12 cellular contexts compared by ENCODE assay signal in the genomic region with DNA sequence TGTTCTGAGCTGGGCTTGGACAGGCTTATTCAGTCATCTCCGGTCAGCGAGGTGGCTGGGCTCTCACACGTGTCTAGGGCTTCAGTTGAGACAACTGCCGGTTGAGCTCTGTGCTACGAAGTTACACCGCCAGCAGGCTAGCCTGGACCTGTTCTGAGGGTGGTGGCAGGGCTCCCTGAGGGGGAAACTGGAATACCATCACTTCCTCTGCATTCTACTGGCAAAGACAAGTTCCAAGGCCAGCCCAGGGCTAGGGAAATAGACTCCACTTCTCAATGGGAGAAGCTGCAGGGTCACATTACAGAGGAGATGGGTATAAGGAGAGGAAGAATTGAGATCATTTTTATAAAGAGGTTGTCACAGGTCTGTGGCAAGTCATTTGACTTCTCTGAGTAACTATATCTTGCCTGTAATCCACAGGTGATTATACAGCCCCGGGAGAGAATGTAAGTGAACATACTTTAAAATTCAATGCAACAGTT. TPM values are rescaled to one million over a fixed set of nuclear protein-coding genes. Genes with fewer than 3 reads are reported as not detected.
DNase-seq lines count a peak whose midpoint lies in the region; ATAC-seq, FAIRE-seq and TF ChIP-seq lines count a peak whose summit lies in the region.
"Had no signal": no experiment of that assay in that cellular context is flagged by ENCODE, and none has a peak within 500 bp of the region (broad histone marks: within the 10 kb centered on the region; RNA-seq: fewer than 3 reads in every experiment).

No MANE protein-coding gene starts in this region.

- H3K4me3 Mint-ChIP-seq in astrocyte (ENCODE audit: unreplicated experiment) = no peak overlapping the region
- H3K4me3 Mint-ChIP-seq: activated CD4-positive, alpha-beta T cell treated with anti-CD3 and anti-CD28 coated beads, Interleukin-2, amount 10 ng/mL, durations not matched to agents 7 days and 5 days had no signal

- H3K27ac ChIP-seq in astrocyte (ENCODE audit: low read depth, low read length) (peak overlapping the region; percentile 37), stomach (peak overlapping the region in 3 of 5 donors; percentile 7 to 63 (median 48))
- H3K27ac ChIP-seq: pancreas had no signal

- in situ Hi-C loops in HAP-1 (cut with MboI; ENCODE audit: low sequenced_read_pairs) = loop anchor here (5.0 kb wide), 1 partner anchor 120 kb away; no protein-coding TSS in a partner anchor

- no peak overlapping the region for H3K4me3 ChIP-seq in MG63
- H3K4me3 ChIP-seq in astrocyte (ENCODE audit: insufficient read depth, low read depth, low read length) = no peak overlapping the region
- H3K4me3 ChIP-seq in stomach = no peak overlapping the region
- no peak overlapping the region for H3K4me3 ChIP-seq in HAP-1
- H3K4me3 ChIP-seq: pancreas had no signal

- TF ChIP-seq CTCF in astrocyte (IDR thresholded peaks at IDR 0.05; ENCODE audit: insufficient read depth, low read depth, low read length) = no peak
- no peak for TF ChIP-seq CTCF in stomach (IDR thresholded peaks at IDR 0.05)

- H3K4me1 ChIP-seq in astrocyte (ENCODE audit: insufficient read depth, low read length) = peaks cover 41% of the 10 kb centered on the region
- peaks cover 0 to 56% (median 18%) of the 10 kb centered on the region in 4 donors for H3K4me1 ChIP-seq in stomach
- no peaks in the 10 kb centered on the region for H3K4me1 ChIP-seq in HAP-1
- H3K4me1 ChIP-seq: pancreas had no signal

- peak overlapping the region; percentile 51 for H3K27ac Mint-ChIP-seq in astrocyte (ENCODE audit: unreplicated experiment)
- H3K27ac Mint-ChIP-seq in activated naive CD4-positive, alpha-beta T cell treated with anti-CD3 and anti-CD28 coated beads, Interleukin-2, amount 50 U/mL, for 72 hours = no peak overlapping the region
- H3K27ac Mint-ChIP-seq: activated CD4-positive, alpha-beta T cell treated with anti-CD3 and anti-CD28 coated beads, Interleukin-2, amount 10 ng/mL, durations not matched to agents 7 days and 5 days had no signal

- WGBS in stomach, 5 donors = 62 to 80% (median 69%) methylated on average over 7 of the region's 7 CpGs

- intact Hi-C loops in stomach (cut with DNase I; ENCODE audit: low total_unique reads) = no loop called here

- H3K9ac ChIP-seq in astrocyte (ENCODE audit: low read length) = peak overlapping the region; percentile 58

- peak overlapping the region; percentile 3 for H2AFZ ChIP-seq in astrocyte (ENCODE audit: low read depth, low read length)

- peaks cover 3% of the 10 kb centered on the region for H3K36me3 Mint-ChIP-seq in astrocyte (ENCODE audit: low read depth, unreplicated experiment)
- no peaks in the 10 kb centered on the region for H3K36me3 Mint-ChIP-seq in activated naive CD4-positive, alpha-beta T cell treated with anti-CD3 and anti-CD28 coated beads, Interleukin-2, amount 50 U/mL, for 72 hours

- no peak for FAIRE-seq in astrocyte (lab: Jason Lieb, UNC)
- FAIRE-seq: pancreas, RCC 7860 had no signal

- no peaks in the 10 kb centered on the region for H3K9me3 Mint-ChIP-seq in astrocyte (ENCODE audit: unreplicated experiment)
- H3K9me3 Mint-ChIP-seq in activated naive CD4-positive, alpha-beta T cell treated with anti-CD3 and anti-CD28 coated beads, Interleukin-2, amount 50 U/mL, for 72 hours = no peaks in the 10 kb centered on the region
- H3K9me3 Mint-ChIP-seq: activated CD4-positive, alpha-beta T cell treated with anti-CD3 and anti-CD28 coated beads, Interleukin-2, amount 10 ng/mL, durations not matched to agents 7 days and 5 days had no signal

- H4K20me1 ChIP-seq in astrocyte (ENCODE audit: insufficient read depth, low read length) = peaks cover 21% of the 10 kb centered on the region

- peak overlapping the region; percentile 60 for H3K4me2 ChIP-seq in astrocyte (ENCODE audit: low read length)

- peaks cover 56% of the 10 kb centered on the region for H3K4me1 Mint-ChIP-seq in astrocyte (ENCODE audit: low read depth, unreplicated experiment)
- H3K4me1 Mint-ChIP-seq: activated CD4-positive, alpha-beta T cell treated with anti-CD3 and anti-CD28 coated beads, Interleukin-2, amount 10 ng/mL, durations not matched to agents 7 days and 5 days had no signal

- ATAC-seq in HG03159 (IDR thresholded peaks at IDR 0.05; ENCODE audit: unreplicated experiment) = no peak
- no peak for ATAC-seq in activated naive CD4-positive, alpha-beta T cell treated with anti-CD3 and anti-CD28 coated beads, Interleukin-2, amount 50 U/mL, for 72 hours
- ATAC-seq: pancreas had no signal

- H3K36me3 ChIP-seq in MG63 = peaks cover 10% of the 10 kb centered on the region
- no peaks in the 10 kb centered on the region for H3K36me3 ChIP-seq in astrocyte (ENCODE audit: insufficient read depth, low read length)
- no peaks in the 10 kb centered on the region for H3K36me3 ChIP-seq in stomach
- 0 out of 2 replicates have a peak, but pooled peaks cover 2% of the 10 kb centered on the region for H3K36me3 ChIP-seq in HAP-1 (replicated peaks)
- H3K36me3 ChIP-seq: pancreas had no signal

- no peaks in the 10 kb centered on the region for H3K9me3 ChIP-seq in MG63
- no peaks in the 10 kb centered on the region for H3K9me3 ChIP-seq in astrocyte (ENCODE audit: insufficient read depth, low read depth, low read length)
- H3K9me3 ChIP-seq in stomach = no peaks in the 10 kb centered on the region
- H3K9me3 ChIP-seq in HAP-1 = no peaks in the 10 kb centered on the region
- H3K9me3 ChIP-seq: pancreas had no signal

- H3K79me2 ChIP-seq in astrocyte (ENCODE audit: insufficient read depth, low read length) = peaks cover 63% of the 10 kb centered on the region

- TF ChIP-seq POLR2A in stomach (IDR thresholded peaks at IDR 0.05) = no peak

- TF ChIP-seq EP300 in stomach (IDR thresholded peaks at IDR 0.05) = no peak

- no peaks in the 10 kb centered on the region for H3K27me3 Mint-ChIP-seq in astrocyte (ENCODE audit: low read depth, unreplicated experiment)

- H3K27me3 ChIP-seq in MG63 (no peaks in the 10 kb centered on the region), astrocyte (ENCODE audit: insufficient read depth, low read length) (no peaks in the 10 kb centered on the region), stomach (no peaks in the 10 kb centered on the region), HAP-1 (ENCODE audit: low read depth) (no peaks in the 10 kb centered on the region)
- H3K27me3 ChIP-seq: pancreas had no signal

- DNase-seq in MG63 (peak; percentile 83), astrocyte (ENCODE audit: low read depth) (peak; percentile 36), iPS-NIHi7 (ENCODE audit: extremely low spot score) (peak; percentile 28), stomach (no peak), HAP-1 (ENCODE audit: low spot score in 2 of 2) (no peak)
- no peak for DNase-seq in activated naive CD4-positive, alpha-beta T cell treated with anti-CD3 and anti-CD28 coated beads, Interleukin-2, amount 50 U/mL, for 72 hours (ENCODE audit: low spot score in 2 of 2)
- no peak for DNase-seq in activated naive CD4-positive, alpha-beta T cell (lab: John Stamatoyannopoulos, UW)
- DNase-seq: activated CD4-positive, alpha-beta T cell treated with anti-CD3 and anti-CD28 coated beads, Interleukin-2, amount 10 ng/mL, durations not matched to agents 7 days and 5 days; glutamatergic neuron; pancreas had no signal

RNA-seq across cellular contexts. Expression of a gene that starts 42.2 kb away (rescaled TPM):
- total RNA-seq in MG63 (2014; rRNA removed; shearing (Covaris generic); ENCODE audit: low replicate concordance) = 0.43 and 3.7 TPM in 2 replicates
- total RNA-seq in astrocyte (21.3 and 27.7 TPM in 2 replicates), stomach (10 to 100 TPM in 2 of 5 donors, 1 to 10 TPM in 1, not detected in 2; 7.1 to 21.0 (median 18.7) TPM)
- 1 to 10 TPM; 1.2 to 8.9 (median 1.7) TPM for polyA plus RNA-seq in stomach
- not detected for total RNA-seq in activated naive CD4-positive, alpha-beta T cell treated with anti-CD3 and anti-CD28 coated beads, Interleukin-2, amount 50 U/mL, for 72 hours

Comparison
In these comparisons a context has a peak if more than half of its experiments do, and no peak if none do; other contexts are left out.
1. DNase-seq: peak in MG63 (single experiment), astrocyte (single experiment) and iPS-NIHi7 (single experiment); none in stomach (single experiment), HAP-1 (0 of 2), activated naive CD4-positive, alpha-beta T cell treated with anti-CD3 and anti-CD28 coated beads, Interleukin-2, amount 50 U/mL, for 72 hours (0 of 2) and activated naive CD4-positive, alpha-beta T cell (0 of 4).